Comparison of ENCODE assay signal across 2 cellular contexts in the genomic region with DNA sequence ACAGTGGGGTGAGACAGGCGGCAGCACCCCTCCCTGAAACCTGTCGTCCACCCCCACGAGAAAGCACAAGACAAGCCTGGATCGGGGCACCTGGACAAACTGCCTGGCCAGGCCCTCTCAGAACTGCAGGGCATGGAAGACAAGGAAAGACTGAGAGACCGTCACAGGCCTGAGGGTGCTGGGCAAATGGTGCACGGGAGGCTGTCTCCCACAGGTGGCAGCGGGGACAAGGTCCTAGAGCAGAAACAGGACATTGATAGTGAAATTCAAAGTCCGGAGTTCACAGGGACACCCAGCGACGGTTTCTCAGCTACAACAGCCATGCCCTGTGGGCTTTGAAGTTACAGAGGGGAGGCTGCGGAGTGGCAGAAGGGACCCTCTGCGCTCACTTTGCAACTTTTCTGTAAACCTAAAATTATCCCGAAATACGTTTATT.
TF ChIP-seq lines count a peak whose summit lies in the region.

No MANE protein-coding gene starts in this region.

TF ChIP-seq in GM23338, 12 proteins besides CTCF, POLR2A, EP300 and RAD21:
- TF ChIP-seq, protein P1, sequence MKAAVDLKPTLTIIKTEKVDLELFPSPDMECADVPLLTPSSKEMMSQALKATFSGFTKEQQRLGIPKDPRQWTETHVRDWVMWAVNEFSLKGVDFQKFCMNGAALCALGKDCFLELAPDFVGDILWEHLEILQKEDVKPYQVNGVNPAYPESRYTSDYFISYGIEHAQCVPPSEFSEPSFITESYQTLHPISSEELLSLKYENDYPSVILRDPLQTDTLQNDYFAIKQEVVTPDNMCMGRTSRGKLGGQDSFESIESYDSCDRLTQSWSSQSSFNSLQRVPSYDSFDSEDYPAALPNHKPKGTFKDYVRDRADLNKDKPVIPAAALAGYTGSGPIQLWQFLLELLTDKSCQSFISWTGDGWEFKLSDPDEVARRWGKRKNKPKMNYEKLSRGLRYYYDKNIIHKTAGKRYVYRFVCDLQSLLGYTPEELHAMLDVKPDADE (IDR thresholded peaks at IDR 0.05), result no peak
- TF ChIP-seq ZNF331 (CRISPR knock-in tag; IDR thresholded peaks at IDR 0.05; ENCODE audit: low read depth), result no peak
- no peak for TF ChIP-seq ZNF462 (CRISPR knock-in tag; IDR thresholded peaks at IDR 0.05)

TF ChIP-seq in H1, 55 proteins besides CTCF, POLR2A, EP300 and RAD21:
- TF ChIP-seq PHF8 (conservative IDR thresholded peaks at IDR 0.05; ENCODE audit: low read depth, low read length) (no peak), SIX5 (IDR thresholded peaks at IDR 0.05; ENCODE audit: low read depth, low read length) (no peak), RNF2 (IDR thresholded peaks at IDR 0.05; ENCODE audit: borderline replicate concordance, low read depth, low read length, missing control alignments, poor library complexity, severe bottlenecking) (no peak), NANOG (IDR thresholded peaks at IDR 0.05; ENCODE audit: insufficient read depth, low read depth, low read length, poor library complexity, severe bottlenecking) (no peak), BACH1 (IDR thresholded peaks at IDR 0.05; ENCODE audit: low read length) (no peak), RFX5 (IDR thresholded peaks at IDR 0.05; ENCODE audit: borderline replicate concordance, low read depth, low read length) (no peak), CHD7 (IDR thresholded peaks at IDR 0.05; ENCODE audit: insufficient replicate concordance, low read length) (no peak), FOSL1 (IDR thresholded peaks at IDR 0.05; ENCODE audit: insufficient read depth, low read depth, low read length) (no peak), JUND (IDR thresholded peaks at IDR 0.05; ENCODE audit: low read length) (no peak), YY1 (IDR thresholded peaks at IDR 0.05; ENCODE audit: low read depth, low read length) (no peak)
